18 cellular contexts compared by ENCODE assay signal in the genomic region with DNA sequence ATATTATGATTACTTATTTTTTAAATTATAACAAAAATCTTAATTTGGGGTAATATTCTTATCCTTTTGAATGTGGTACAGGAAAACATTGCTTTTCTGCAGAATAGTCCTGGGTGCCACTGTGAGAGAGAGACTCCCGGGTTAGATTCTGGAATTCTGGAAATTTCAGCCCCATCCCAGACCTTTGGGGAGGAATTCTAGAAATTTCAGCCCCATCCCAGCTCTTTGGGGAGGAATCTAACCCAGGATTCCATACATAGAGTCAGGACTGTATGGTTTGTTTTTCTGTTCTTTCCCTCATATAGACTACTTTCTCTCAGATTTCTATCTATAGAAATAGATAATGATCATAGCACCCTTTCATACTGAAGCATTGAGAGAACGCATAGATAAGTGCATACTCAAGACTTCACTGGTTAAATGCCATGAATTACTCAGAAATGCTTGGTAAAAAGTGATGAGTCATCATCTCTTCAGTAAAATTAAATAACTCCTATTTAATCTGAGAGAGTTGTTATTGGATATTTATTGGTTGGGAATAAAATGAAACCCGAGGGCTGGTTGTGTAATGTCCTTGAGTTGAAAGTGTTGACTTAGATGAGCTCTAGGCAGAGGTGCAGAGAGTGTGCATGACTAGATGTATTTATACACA. TPM values are rescaled to one million over a fixed set of nuclear protein-coding genes. Genes with fewer than 3 reads are reported as not detected.
DNase-seq lines count a peak whose midpoint lies in the region; ATAC-seq and TF ChIP-seq lines count a peak whose summit lies in the region.
"Had no signal": no experiment of that assay in that cellular context is flagged by ENCODE, and none has a peak within 500 bp of the region (broad histone marks: within the 10 kb centered on the region; RNA-seq: fewer than 3 reads in every experiment).

No MANE protein-coding gene starts in this region.

- no peak for TF ChIP-seq POLR2A in upper lobe of left lung (IDR thresholded peaks at IDR 0.05)

- in situ Hi-C loops in brain microvascular endothelial cell (cut with HindIII; ENCODE audit: low pct_ligation_motif_present, low sequenced_read_pairs), result no loop called here

- CTCF ChIA-PET in HEK293 (lab: Yijun Ruan, JAX), result no interaction called here

- H3K4me3 ChIP-seq in HEK293 (ENCODE audit: low read depth, low read length) (no peak overlapping the region), brain microvascular endothelial cell (ENCODE audit: low read depth, low read length) (no peak overlapping the region), upper lobe of left lung (no peak overlapping the region)
- H3K4me3 ChIP-seq: BLaER1, SJCRH30 had no signal

- H3K4me1 ChIP-seq in HEK293 (ENCODE audit: control insufficient read depth, insufficient read depth, low read length) (peaks cover 2% of the 10 kb centered on the region; the same call in 1 of the 2 replicates), upper lobe of left lung (peaks cover 0 to 8% (median 2%) of the 10 kb centered on the region in 4 donors)
- H3K4me1 ChIP-seq: SJCRH30 had no signal

- H3K9me3 ChIP-seq in HEK293 (ENCODE audit: control insufficient read depth, insufficient read depth, low read depth, low read length) (no peaks in the 10 kb centered on the region), upper lobe of left lung (no peaks in the 10 kb centered on the region)
- H3K9me3 ChIP-seq: SJCRH30 had no signal

- no peak for ATAC-seq in GM21717 (IDR thresholded peaks at IDR 0.05; ENCODE audit: unreplicated experiment)
- no peak for ATAC-seq in left ventricle myocardium superior
- no peak for ATAC-seq in upper lobe of left lung (ENCODE audit: low FRiP score in 2 of 2)

- H3K27ac ChIP-seq in HEK293 (ENCODE audit: extremely low read depth, low read depth, low read length) (no peak overlapping the region), brain microvascular endothelial cell (peak overlapping the region; percentile 23), upper lobe of left lung (no peak overlapping the region)
- H3K27ac ChIP-seq: BLaER1, SJCRH30 had no signal

- POLR2A ChIA-PET in HEK293 (lab: Yijun Ruan, JAX), result no interaction called here

- intact Hi-C loops in left ventricle myocardium superior (cut with micrococcal nuclease), result no loop called here

- no peak for TF ChIP-seq EP300 in upper lobe of left lung (IDR thresholded peaks at IDR 0.05)

- 72 to 77% methylated on average over 3 of the region's 3 CpGs for WGBS in upper lobe of left lung, 2 donors

- TF ChIP-seq CTCF in AG09319 (IDR thresholded peaks at IDR 0.05; ENCODE audit: low read depth, low read length), result no peak
- no peak for TF ChIP-seq CTCF in HEK293 (tag by site-specific recombination; IDR thresholded peaks at IDR 0.05)
- no peak for TF ChIP-seq CTCF in brain microvascular endothelial cell (IDR thresholded peaks at IDR 0.05; ENCODE audit: low read depth, low read length, missing control alignments)
- TF ChIP-seq CTCF in upper lobe of left lung (IDR thresholded peaks at IDR 0.05), result no peak

- no peaks in the 10 kb centered on the region for H3K27me3 ChIP-seq in brain microvascular endothelial cell (replicated peaks)
- H3K27me3 ChIP-seq in upper lobe of left lung, result no peaks in the 10 kb centered on the region
- H3K27me3 ChIP-seq: BLaER1, SJCRH30 had no signal

- H3K36me3 ChIP-seq in HEK293 (ENCODE audit: control insufficient read depth in 2 of 2, insufficient read depth in 1 of 2, low read length in 2 of 2) (peaks cover 19 to 73% of the 10 kb centered on the region in 2 experiments), brain microvascular endothelial cell (replicated peaks) (peaks cover 40% of the 10 kb centered on the region), upper lobe of left lung (peaks cover 16 to 75% (median 38%) of the 10 kb centered on the region in 4 donors)

- DNase-seq in AG09319 (ENCODE audit: extremely low read depth, low read depth) (peak; percentile 55), brain microvascular endothelial cell (no peak), iris pigment epithelial cell (ENCODE audit: low read depth) (peak; percentile 87), left ventricle myocardium superior (no peak), upper lobe of left lung (no peak), DMS79 (lab: John Stamatoyannopoulos, UW) (no peak)
- DNase-seq: activated CD4-positive, alpha-beta T cell treated with anti-CD3 and anti-CD28 coated beads for 4 hours; activated naive CD4-positive, alpha-beta T cell treated with Interleukin-2 at 50 U/mL for 16 hours; mammary epithelial cell; NCI-H2081 treated with DMSO at 0.1 percent for 48 hours; NCI-H526; nephron progenitor cell; SJCRH30; substantia nigra; T1000 had no signal

TF ChIP-seq in HEK293, 187 proteins besides CTCF, POLR2A, EP300 and RAD21:
- no peak for TF ChIP-seq ZNF423 (tag by site-specific recombination; IDR thresholded peaks at IDR 0.05)
- TF ChIP-seq, protein P1, sequence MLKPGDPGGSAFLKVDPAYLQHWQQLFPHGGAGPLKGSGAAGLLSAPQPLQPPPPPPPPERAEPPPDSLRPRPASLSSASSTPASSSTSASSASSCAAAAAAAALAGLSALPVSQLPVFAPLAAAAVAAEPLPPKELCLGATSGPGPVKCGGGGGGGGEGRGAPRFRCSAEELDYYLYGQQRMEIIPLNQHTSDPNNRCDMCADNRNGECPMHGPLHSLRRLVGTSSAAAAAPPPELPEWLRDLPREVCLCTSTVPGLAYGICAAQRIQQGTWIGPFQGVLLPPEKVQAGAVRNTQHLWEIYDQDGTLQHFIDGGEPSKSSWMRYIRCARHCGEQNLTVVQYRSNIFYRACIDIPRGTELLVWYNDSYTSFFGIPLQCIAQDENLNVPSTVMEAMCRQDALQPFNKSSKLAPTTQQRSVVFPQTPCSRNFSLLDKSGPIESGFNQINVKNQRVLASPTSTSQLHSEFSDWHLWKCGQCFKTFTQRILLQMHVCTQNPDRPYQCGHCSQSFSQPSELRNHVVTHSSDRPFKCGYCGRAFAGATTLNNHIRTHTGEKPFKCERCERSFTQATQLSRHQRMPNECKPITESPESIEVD (tag by site-specific recombination; IDR thresholded peaks at IDR 0.05), result peak; percentile 57; the same call in 1 of the 2 replicates

RNA-seq across cellular contexts. Expression of a gene that starts 8.3 kb away (rescaled TPM):
- total RNA-seq in left ventricle myocardium superior (20.5 TPM), upper lobe of left lung (10 to 100 TPM; 29.6 to 65.7 (median 42.3) TPM)

RNA-seq across cellular contexts. Expression of a gene that starts 22.2 kb away (rescaled TPM):
- total RNA-seq in left ventricle myocardium superior (1.5 TPM), upper lobe of left lung (10 to 100 TPM in 1 of 6 donors, 1 to 10 TPM in 5; 1.4 to 12.0 (median 4.9) TPM)

Comparison
In these comparisons a context has a peak if more than half of its experiments do, and no peak if none do; other contexts are left out.
1. DNase-seq: peak in AG09319 (single experiment) and iris pigment epithelial cell (single experiment); none in brain microvascular endothelial cell (single experiment), left ventricle myocardium superior (single experiment), upper lobe of left lung (0 of 2) and DMS79 (single experiment).